29 cellular contexts compared by ENCODE assay signal in the genomic region with DNA sequence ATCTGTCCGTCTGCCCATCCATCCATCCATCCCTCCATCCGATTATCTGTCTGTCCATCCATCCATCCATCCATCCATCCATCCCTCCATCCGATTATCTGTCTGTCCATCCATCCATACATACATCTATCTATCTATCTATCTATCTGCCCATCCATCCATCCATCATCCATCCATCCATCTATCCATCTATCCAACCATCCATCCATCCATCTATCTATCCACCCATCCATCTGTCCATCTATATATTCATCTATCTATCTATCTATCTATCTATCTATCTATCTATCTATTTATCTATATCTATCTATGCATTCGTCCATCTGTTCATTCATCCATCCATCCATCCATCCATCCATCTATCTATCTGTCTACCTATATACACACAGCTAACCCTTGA.
"Had no signal": no experiment of that assay in that cellular context is flagged by ENCODE, and none has a peak within 500 bp of the region (broad histone marks: within the 10 kb centered on the region; RNA-seq: fewer than 3 reads in every experiment).

No MANE protein-coding gene starts in this region.

- H3K4me1 ChIP-seq: stomach, suprapubic skin, testis, thyroid gland, tibial artery, tibial nerve, transverse colon, upper lobe of left lung, upper lobe of right lung, uterus, vagina had no signal

- H3K36me3 Mint-ChIP-seq: stimulated activated effector memory CD8-positive, alpha-beta T cell treated with anti-CD3 and anti-CD28 coated beads, Interleukin-12 subunit alpha, Interleukin-12 subunit beta, amount 100 ng/mL, for 72 hours; stimulated activated memory B cell treated with anti-CD40 and anti-IgM and Interleukin-4, amounts not matched to agents 10 μg/mL and 1 μg/mL and 100 μg/mL, for 72 hours; stimulated activated naive B cell treated with anti-CD40 and anti-IgM and Interleukin-4, amounts not matched to agents 10 μg/mL and 1 μg/mL and 100 μg/mL, for 72 hours; type B pancreatic cell had no signal

- H3K4me3 ChIP-seq: stomach, suprapubic skin, testis, thoracic aorta, thyroid gland, tibial artery, tibial nerve, transverse colon, upper lobe of left lung, upper lobe of right lung, uterus, vagina had no signal

- H3K9me3 ChIP-seq: suprapubic skin, testis, thoracic aorta, thyroid gland, tibial artery, tibial nerve, transverse colon, upper lobe of left lung, upper lobe of right lung, uterus, vagina had no signal

- H3K27ac Mint-ChIP-seq: stimulated activated effector memory CD8-positive, alpha-beta T cell treated with anti-CD3 and anti-CD28 coated beads, Interleukin-12 subunit alpha, Interleukin-12 subunit beta, amount 100 ng/mL, for 72 hours; stimulated activated memory B cell treated with anti-CD40 and anti-IgM and Interleukin-4, amounts not matched to agents 10 μg/mL and 1 μg/mL and 100 μg/mL, for 72 hours; stimulated activated naive B cell treated with anti-CD40 and anti-IgM and Interleukin-4, amounts not matched to agents 10 μg/mL and 1 μg/mL and 100 μg/mL, for 72 hours; stimulated activated naive CD8-positive, alpha-beta T cell treated with anti-CD3 and anti-CD28 coated beads, Interleukin-15, amount 100 ng/mL, for 72 hours; stimulated activated naive CD8-positive, alpha-beta T cell treated with anti-CD3 and anti-CD28 coated beads, Interleukin-15, Interleukin-2, amounts not matched to agents 100 ng/mL and 50 ng/mL, for 24 hours; type B pancreatic cell had no signal

- H3K4me3 Mint-ChIP-seq: stimulated activated effector memory CD8-positive, alpha-beta T cell treated with anti-CD3 and anti-CD28 coated beads, Interleukin-12 subunit alpha, Interleukin-12 subunit beta, amount 100 ng/mL, for 72 hours; stimulated activated memory B cell treated with anti-CD40 and anti-IgM and Interleukin-4, amounts not matched to agents 10 μg/mL and 1 μg/mL and 100 μg/mL, for 72 hours; stimulated activated naive B cell treated with anti-CD40 and anti-IgM and Interleukin-4, amounts not matched to agents 10 μg/mL and 1 μg/mL and 100 μg/mL, for 72 hours; stimulated activated naive CD8-positive, alpha-beta T cell treated with anti-CD3 and anti-CD28 coated beads, Interleukin-15, amount 100 ng/mL, for 72 hours; stimulated activated naive CD8-positive, alpha-beta T cell treated with anti-CD3 and anti-CD28 coated beads, Interleukin-15, Interleukin-2, amounts not matched to agents 100 ng/mL and 50 ng/mL, for 24 hours; type B pancreatic cell had no signal

- DNase-seq: stimulated activated CD4-positive, alpha-beta T cell treated with anti-CD3 and anti-CD28 coated beads, Interleukin-2, amount 100 ng/mL, for 48 hours; stimulated activated CD4-positive, alpha-beta T cell treated with anti-CD3 and anti-CD28 coated beads, Interleukin-4, amount 100 ng/mL, for 1 hour; stimulated activated CD4-positive, alpha-beta T cell treated with anti-CD3 and anti-CD28 coated beads, Interleukin-4, amount 100 ng/mL, for 24 hours; stimulated activated CD4-positive, alpha-beta T cell treated with anti-CD3 and anti-CD28 coated beads, Interleukin-4, amount 100 ng/mL, for 4 hours; stimulated activated CD8-positive, alpha-beta memory T cell treated with anti-CD3 and anti-CD28 coated beads, Interleukin-4, amount 100 ng/mL, for 48 hours; stimulated activated naive B cell treated with anti-CD40 and anti-IgM and Interleukin-4, amounts not matched to agents 10 μg/mL and 1 μg/mL and 100 μg/mL, for 72 hours; stimulated activated naive CD4-positive, alpha-beta T cell; stimulated activated naive CD4-positive, alpha-beta T cell treated with Interleukin-2 at 50 U/mL for 16 hours; stimulated activated naive CD8-positive, alpha-beta T cell treated with anti-CD3 and anti-CD28 coated beads, Interleukin-15, amount 100 ng/mL, for 72 hours; stimulated activated naive CD8-positive, alpha-beta T cell treated with anti-CD3 and anti-CD28 coated beads, Interleukin-15, Interleukin-2, amounts not matched to agents 100 U/mL and 50 U/mL, for 24 hours; stomach; substantia nigra; testis; thyroid gland; tibial artery; transverse colon; trophoblast cell; upper lobe of left lung; upper lobe of right lung; uterus had no signal

- H3K36me3 ChIP-seq: stomach, suprapubic skin, thoracic aorta, thyroid gland, tibial artery, tibial nerve, transverse colon, upper lobe of left lung, upper lobe of right lung, uterus, vagina had no signal

- H3K4me1 Mint-ChIP-seq: stimulated activated effector memory CD8-positive, alpha-beta T cell treated with anti-CD3 and anti-CD28 coated beads, Interleukin-12 subunit alpha, Interleukin-12 subunit beta, amount 100 ng/mL, for 72 hours; stimulated activated memory B cell treated with anti-CD40 and anti-IgM and Interleukin-4, amounts not matched to agents 10 μg/mL and 1 μg/mL and 100 μg/mL, for 72 hours; stimulated activated naive B cell treated with anti-CD40 and anti-IgM and Interleukin-4, amounts not matched to agents 10 μg/mL and 1 μg/mL and 100 μg/mL, for 72 hours; stimulated activated naive CD8-positive, alpha-beta T cell treated with anti-CD3 and anti-CD28 coated beads, Interleukin-15, amount 100 ng/mL, for 72 hours had no signal

- H3K27ac ChIP-seq: stomach, suprapubic skin, testis, thoracic aorta, thyroid gland, tibial artery, tibial nerve, transverse colon, upper lobe of left lung, upper lobe of right lung, uterus, vagina had no signal

- ATAC-seq: stimulated activated effector memory CD8-positive, alpha-beta T cell treated with anti-CD3 and anti-CD28 coated beads, Interleukin-12 subunit alpha, Interleukin-12 subunit beta, amount 100 ng/mL, for 72 hours; stimulated activated memory B cell treated with anti-CD40 and anti-IgM and Interleukin-4, amounts not matched to agents 10 μg/mL and 1 μg/mL and 100 μg/mL, for 72 hours; stimulated activated naive B cell treated with anti-CD40 and anti-IgM and Interleukin-4, amounts not matched to agents 10 μg/mL and 1 μg/mL and 100 μg/mL, for 72 hours; stimulated activated naive CD8-positive, alpha-beta T cell treated with anti-CD3 and anti-CD28 coated beads, Interleukin-15, amount 100 ng/mL, for 72 hours; stimulated activated naive CD8-positive, alpha-beta T cell treated with anti-CD3 and anti-CD28 coated beads, Interleukin-15, Interleukin-2, amounts not matched to agents 100 U/mL and 50 U/mL, for 24 hours; upper lobe of right lung had no signal

- H3K9me3 Mint-ChIP-seq: type B pancreatic cell had no signal

- FAIRE-seq: urothelium cell line had no signal

- H3K27me3 Mint-ChIP-seq: stimulated activated memory B cell treated with anti-CD40 and anti-IgM and Interleukin-4, amounts not matched to agents 10 μg/mL and 1 μg/mL and 100 μg/mL, for 72 hours; stimulated activated naive B cell treated with anti-CD40 and anti-IgM and Interleukin-4, amounts not matched to agents 10 μg/mL and 1 μg/mL and 100 μg/mL, for 72 hours; stimulated activated naive CD8-positive, alpha-beta T cell treated with anti-CD3 and anti-CD28 coated beads, Interleukin-15, amount 100 ng/mL, for 72 hours; stimulated activated naive CD8-positive, alpha-beta T cell treated with anti-CD3 and anti-CD28 coated beads, Interleukin-15, Interleukin-2, amounts not matched to agents 100 ng/mL and 50 ng/mL, for 24 hours had no signal

- H3K27me3 ChIP-seq: stomach, suprapubic skin, testis, thyroid gland, tibial artery, tibial nerve, transverse colon, upper lobe of left lung, upper lobe of right lung, uterus, vagina had no signal
